8 cellular contexts compared by ENCODE assay signal in genomic region chr3:53881691-53882593, GRCh38. TPM values are rescaled to one million over a fixed set of nuclear protein-coding genes. Genes with fewer than 3 reads are reported as not detected.
A peak's percentile ranks its signal among the peaks of the same experiment; 100 is the strongest.
DNase-seq lines count a peak whose midpoint lies in the region; TF ChIP-seq lines count a peak whose summit lies in the region.

Gene ACTR8 (minus strand): TSS chr3:53882152. CDS start chr3:53882101, 51 bp downstream.

- H3K79me2 ChIP-seq in Loucy (ENCODE audit: insufficient read depth, low read length) = peaks cover 23% of the 10 kb centered on the region

- H3K27ac ChIP-seq in SK-N-MC = no peak within 1 kb of the TSS

- in situ Hi-C loops in G401 (cut with HindIII; ENCODE audit: low sequenced_read_pairs) = no loop called here

- H3K4me1 Mint-ChIP-seq in activated naive CD4-positive, alpha-beta T cell treated with anti-CD3 and anti-CD28 coated beads, Interleukin-2, amount 10 ng/mL, durations not matched to agents 7 days and 5 days = peaks cover 35% of the 10 kb centered on the region

- peak within 1 kb of the TSS; percentile 95 for H3K4me2 ChIP-seq in Loucy (ENCODE audit: low read depth, low read length, poor library complexity, severe bottlenecking)

- H3K9me3 ChIP-seq in Loucy (ENCODE audit: insufficient read depth, low read depth, low read length) (no peaks in the 10 kb centered on the region), SK-N-MC (ENCODE audit: low read depth, low read length) (no peaks in the 10 kb centered on the region)

- H2AFZ ChIP-seq in Loucy (ENCODE audit: low read length) = peak within 1 kb of the TSS; percentile 89

- no peaks in the 10 kb centered on the region for H3K27me3 Mint-ChIP-seq in activated naive CD4-positive, alpha-beta T cell treated with anti-CD3 and anti-CD28 coated beads, Interleukin-2, amount 10 ng/mL, durations not matched to agents 7 days and 5 days

- peaks cover 23% of the 10 kb centered on the region for H3K4me1 ChIP-seq in Loucy (ENCODE audit: insufficient read depth, low read length, poor library complexity, severe bottlenecking)

- H3K4me3 Mint-ChIP-seq in activated naive CD4-positive, alpha-beta T cell treated with anti-CD3 and anti-CD28 coated beads, Interleukin-2, amount 10 ng/mL, durations not matched to agents 7 days and 5 days = peak within 1 kb of the TSS; percentile 100

- CTCF ChIA-PET in activated naive CD4-positive, alpha-beta T cell treated with anti-CD3 and anti-CD28 coated beads, Interleukin-2, amount 10 ng/mL, durations not matched to agents 7 days and 5 days (lab: Charles Lee) = interaction anchor here (0.6 kb wide), 1 partner anchor 153 kb away, joined by 3 read pairs; no protein-coding TSS in a partner anchor

- DNase-seq in G401 (ENCODE audit: low spot score) (peak; percentile 83), H4 (ENCODE audit: low spot score) (peak; percentile 47), SK-N-MC (ENCODE audit: low read depth, low spot score) (no peak), globus pallidus (ENCODE audit: low spot score) (peak; percentile 83), nucleus accumbens (lab: John Stamatoyannopoulos, UW) (peak; percentile 43 to 91 (median 82)), superior temporal gyrus (ENCODE audit: extremely low spot score) (peak; percentile 80)
- peak; percentile 90 for DNase-seq in activated naive CD4-positive, alpha-beta T cell treated with anti-CD3 and anti-CD28 coated beads, Interleukin-2, amount 10 ng/mL, durations not matched to agents 7 days and 5 days

- no peaks in the 10 kb centered on the region for H3K9me3 Mint-ChIP-seq in activated naive CD4-positive, alpha-beta T cell treated with anti-CD3 and anti-CD28 coated beads, Interleukin-2, amount 10 ng/mL, durations not matched to agents 7 days and 5 days

- H3K36me3 Mint-ChIP-seq in activated naive CD4-positive, alpha-beta T cell treated with anti-CD3 and anti-CD28 coated beads, Interleukin-2, amount 10 ng/mL, durations not matched to agents 7 days and 5 days = peaks cover 45% of the 10 kb centered on the region

- H3K27me3 ChIP-seq in Loucy (ENCODE audit: insufficient read depth, low read length, poor library complexity, severe bottlenecking) = peaks cover 7% of the 10 kb centered on the region

- peaks cover 19% of the 10 kb centered on the region for H4K20me1 ChIP-seq in Loucy (ENCODE audit: insufficient read depth, low read length, poor library complexity, severe bottlenecking)

- H3F3A ChIP-seq in Loucy (ENCODE audit: low read depth) = no peaks in the 10 kb centered on the region

- H3K4me3 ChIP-seq in Loucy (ENCODE audit: low read length, poor library complexity, severe bottlenecking) (peak within 1 kb of the TSS; percentile 97), SK-N-MC (peak within 1 kb of the TSS; percentile 84)

- H3K36me3 ChIP-seq in Loucy (ENCODE audit: insufficient read depth, low read length) = peaks cover 32% of the 10 kb centered on the region; the same call in 1 of the 2 replicates
- peaks cover 20% of the 10 kb centered on the region for H3K36me3 ChIP-seq in SK-N-MC (ENCODE audit: insufficient read depth, low read length)

- no peaks in the 10 kb centered on the region for H3K9me2 ChIP-seq in Loucy (replicated peaks; ENCODE audit: low read depth, low read length)

- H3K9ac ChIP-seq in Loucy (ENCODE audit: low read depth, low read length, poor library complexity, severe bottlenecking) (peak within 1 kb of the TSS; percentile 90), SK-N-MC (ENCODE audit: insufficient read length) (peak within 1 kb of the TSS; percentile 85)

- H3K27ac Mint-ChIP-seq in activated naive CD4-positive, alpha-beta T cell treated with anti-CD3 and anti-CD28 coated beads, Interleukin-2, amount 10 ng/mL, durations not matched to agents 7 days and 5 days = peak within 1 kb of the TSS; percentile 98

- 0 out of 2 replicates have a peak, but pooled peaks have one; percentile 10 for TF ChIP-seq CTCF in Loucy (conservative IDR thresholded peaks at IDR 0.05; ENCODE audit: low read length)

RNA-seq across cellular contexts. Expression of gene ACTR8, which starts in this region (rescaled TPM):
- total RNA-seq in G401 (2014; rRNA removed; shearing (Covaris generic)) = 26.3 and 41.7 TPM in 2 replicates
- total RNA-seq in H4 (2014; rRNA removed; shearing (Covaris generic)) = 14.1 and 22.3 TPM in 2 replicates
